In genomic region chr4:184355111-184355604, GRCh38 we compare ENCODE assay signal across 8 cellular contexts.
A peak's percentile ranks its signal among the peaks of the same experiment; 100 is the strongest.
DNase-seq lines count a peak whose midpoint lies in the region; ATAC-seq and TF ChIP-seq lines count a peak whose summit lies in the region.

No MANE protein-coding gene starts in this region.

- no peaks in the 10 kb centered on the region for H4K20me1 ChIP-seq in DND-41 (ENCODE audit: insufficient read depth, low read length)
- no peaks in the 10 kb centered on the region for H4K20me1 ChIP-seq in H9 (ENCODE audit: control insufficient read depth, insufficient read depth, insufficient read length)

- no peak overlapping the region for H3K4ac ChIP-seq in H9 (ENCODE audit: low read depth, low read length)

- no peak overlapping the region for H4K8ac ChIP-seq in H9 (replicated peaks; ENCODE audit: insufficient read length, low read depth, low read length)

- H3K27me3 Mint-ChIP-seq in H9 (ENCODE audit: low read depth) (no peaks in the 10 kb centered on the region; the same call in 1 of the 2 replicates), endodermal cell (ENCODE audit: insufficient read depth) (no peaks in the 10 kb centered on the region)

- no peak overlapping the region for H2BK120ac ChIP-seq in H9 (ENCODE audit: low read depth, low read length, poor library complexity, severe bottlenecking)

- no peak overlapping the region for H2AFZ ChIP-seq in DND-41 (ENCODE audit: low read depth, low read length)
- no peak overlapping the region for H2AFZ ChIP-seq in H9 (ENCODE audit: low read length)

- H2BK5ac ChIP-seq in H9 (ENCODE audit: insufficient read length, low read length): no peak overlapping the region

- H3K9me3 ChIP-seq in DND-41 (ENCODE audit: insufficient read depth, low read length, severe bottlenecking): no peaks in the 10 kb centered on the region
- no peaks in the 10 kb centered on the region for H3K9me3 ChIP-seq in H9 (ENCODE audit: control insufficient read depth, low read depth, low read length)
- no peaks in the 10 kb centered on the region for H3K9me3 ChIP-seq in RWPE2 (ENCODE audit: severe bottlenecking)
- H3K9me3 ChIP-seq in endodermal cell (ENCODE audit: control insufficient read depth, low read length): peaks cover 6% of the 10 kb centered on the region
- H3K9me3 ChIP-seq in mucosa of rectum (ENCODE audit: control insufficient read depth in 2 of 2, low read length in 2 of 2): no peaks in the 10 kb centered on the region

- H3K4me1 ChIP-seq in DND-41 (ENCODE audit: insufficient read depth, low read length) (peaks cover 12% of the 10 kb centered on the region), H9 (ENCODE audit: insufficient read depth, low read length) (no peaks in the 10 kb centered on the region), RWPE2 (ENCODE audit: insufficient read depth, poor library complexity, severe bottlenecking) (peaks cover 8% of the 10 kb centered on the region), endodermal cell (ENCODE audit: control insufficient read depth, insufficient read depth, low read length) (no peaks in the 10 kb centered on the region), mucosa of rectum (ENCODE audit: control insufficient read depth in 2 of 2, insufficient read depth in 2 of 2, low read length in 2 of 2) (peaks cover 2 to 11% of the 10 kb centered on the region in 2 donors)

- no peaks in the 10 kb centered on the region for H3K23me2 ChIP-seq in H9 (ENCODE audit: insufficient read length, low read depth, low read length, poor library complexity, severe bottlenecking)

- ATAC-seq in DND-41 (ENCODE audit: insufficient read depth, low read depth): peak; percentile 79
- peak; percentile 83 for ATAC-seq in RWPE2 (ENCODE audit: low read depth)

- H3K27ac ChIP-seq in DND-41 (ENCODE audit: low read length) (no peak overlapping the region), H9 (ENCODE audit: insufficient read length, low read depth, low read length) (no peak overlapping the region), RWPE2 (ENCODE audit: poor library complexity, severe bottlenecking) (peak overlapping the region; percentile 47), endodermal cell (ENCODE audit: low read depth, low read length) (no peak overlapping the region), mucosa of rectum (ENCODE audit: low read depth in 2 of 2, low read length in 2 of 2) (peak overlapping the region; percentile 24 to 69)

- H4K91ac ChIP-seq in H9 (ENCODE audit: insufficient read length, low read depth, low read length): no peak overlapping the region

- H2BK20ac ChIP-seq in H9 (ENCODE audit: low read depth, low read length, poor library complexity, severe bottlenecking): no peak overlapping the region

- H3K14ac ChIP-seq in H9 (ENCODE audit: insufficient read depth, low read length): peak overlapping the region; percentile 34; the same call in 1 of the 2 replicates

- no peak overlapping the region for H3K4me3 Mint-ChIP-seq in H9
- H3K4me3 Mint-ChIP-seq in endodermal cell: no peak overlapping the region

- no peak overlapping the region for H4K5ac ChIP-seq in H9 (ENCODE audit: insufficient read length, low read depth, low read length)

- no peak overlapping the region for H2BK15ac ChIP-seq in H9 (ENCODE audit: low read depth, low read length)

- peaks cover 13 to 16% of the 10 kb centered on the region in 2 experiments for H3K4me1 Mint-ChIP-seq in H9
- peaks cover 5% of the 10 kb centered on the region for H3K4me1 Mint-ChIP-seq in endodermal cell

- H3K56ac ChIP-seq in H9 (ENCODE audit: insufficient read length, low read depth, low read length): no peak overlapping the region

- no peak overlapping the region for H2AK5ac ChIP-seq in H9 (ENCODE audit: insufficient read length, low read length)

- H3K79me2 ChIP-seq in DND-41 (ENCODE audit: insufficient read depth, low read length): no peaks in the 10 kb centered on the region
- no peaks in the 10 kb centered on the region for H3K79me2 ChIP-seq in H9 (ENCODE audit: insufficient read depth, low read length)

- H3K36me3 ChIP-seq in DND-41 (ENCODE audit: insufficient read depth, low read length) (no peaks in the 10 kb centered on the region), RWPE2 (ENCODE audit: low read depth) (no peaks in the 10 kb centered on the region), endodermal cell (ENCODE audit: control insufficient read depth, insufficient read depth, low read length) (no peaks in the 10 kb centered on the region), mucosa of rectum (ENCODE audit: control insufficient read depth in 2 of 2, insufficient read depth in 2 of 2, low read length in 2 of 2) (no peaks in the 10 kb centered on the region)

- no peaks in the 10 kb centered on the region for H3K79me1 ChIP-seq in H9 (ENCODE audit: insufficient read depth, low read depth, low read length, poor library complexity, severe bottlenecking)

- H2BK12ac ChIP-seq in H9 (ENCODE audit: insufficient read length, low read depth, low read length): no peak overlapping the region

- no CpG with 5 or more reads among the region's 2 CpGs for WGBS in H9 (ENCODE audit: extremely low coverage, insufficient read length, low lambda C conversion rate)
- 89 to 91% methylated on average over 1 to 2 of the region's 2 CpGs for WGBS in endodermal cell (ENCODE audit: insufficient coverage in 1 of 2, insufficient read length in 1 of 2), 2 experiments

- TF ChIP-seq CTCF in DND-41 (IDR thresholded peaks at IDR 0.05; ENCODE audit: borderline replicate concordance, extremely low read depth, low read length, poor library complexity, severe bottlenecking) (no peak), H9 (conservative IDR thresholded peaks at IDR 0.05) (no peak), RWPE2 (IDR thresholded peaks at IDR 0.05; ENCODE audit: poor library complexity, severe bottlenecking) (no peak), endodermal cell (conservative IDR thresholded peaks at IDR 0.05) (no peak)

- H3K9me3 Mint-ChIP-seq in H9: peaks cover 0 to 5% of the 10 kb centered on the region in 2 experiments; a peak in 2 of 5 replicates
- H3K9me3 Mint-ChIP-seq in endodermal cell: peaks cover 8% of the 10 kb centered on the region

- H3K18ac ChIP-seq in H9 (ENCODE audit: insufficient read length, low read depth, low read length): no peak overlapping the region

- peaks cover 0 to 8% (median 0%) of the 10 kb centered on the region in 3 experiments; a peak in 1 of 7 replicates for H3K36me3 Mint-ChIP-seq in H9 (ENCODE audit: insufficient read depth in 1 of 3, low read depth in 3 of 3)
- H3K36me3 Mint-ChIP-seq in endodermal cell (ENCODE audit: low read depth): no peaks in the 10 kb centered on the region

- H3K27ac Mint-ChIP-seq in H9: no peak overlapping the region
- H3K27ac Mint-ChIP-seq in endodermal cell: no peak overlapping the region

- H3K23ac ChIP-seq in H9 (ENCODE audit: insufficient read length, low read depth, low read length): no peak overlapping the region

- H3K27me3 ChIP-seq in DND-41 (ENCODE audit: insufficient read depth, low read length, poor library complexity): no peaks in the 10 kb centered on the region
- no peaks in the 10 kb centered on the region for H3K27me3 ChIP-seq in H9 (ENCODE audit: insufficient read depth, low read length)
- no peaks in the 10 kb centered on the region for H3K27me3 ChIP-seq in RWPE2 (ENCODE audit: insufficient read depth, poor library complexity, severe bottlenecking)
- no peaks in the 10 kb centered on the region for H3K27me3 ChIP-seq in endodermal cell (ENCODE audit: control insufficient read depth, insufficient read depth, low read length, poor library complexity, severe bottlenecking)
- H3K27me3 ChIP-seq in mucosa of rectum (ENCODE audit: control insufficient read depth in 2 of 2, insufficient read depth in 2 of 2, low read length in 2 of 2): no peaks in the 10 kb centered on the region

- no peak overlapping the region for H3K4me3 ChIP-seq in DND-41 (ENCODE audit: low read depth in 1 of 2, low read length in 2 of 2)
- H3K4me3 ChIP-seq in RWPE2 (ENCODE audit: severe bottlenecking): no peak overlapping the region
- no peak overlapping the region for H3K4me3 ChIP-seq in endodermal cell (ENCODE audit: low read length)
- no peak overlapping the region for H3K4me3 ChIP-seq in mucosa of rectum (ENCODE audit: low read length in 2 of 2)

- H3K4me2 ChIP-seq in DND-41 (ENCODE audit: insufficient read depth, low read length): no peak overlapping the region
- H3K4me2 ChIP-seq in H9 (ENCODE audit: insufficient read depth, insufficient read length, low read length): no peak overlapping the region

- DNase-seq in DND-41: peak; percentile 53
- DNase-seq in H9: peak; percentile 19
- no peak for DNase-seq in RWPE2 (ENCODE audit: low spot score)
- peak; percentile 38 for DNase-seq in endodermal cell
- no peak for DNase-seq in NCI-H1694 (lab: John Stamatoyannopoulos, UW)
- no peak for DNase-seq in NCI-H187 (lab: John Stamatoyannopoulos, UW)
- DNase-seq in germinal center (ENCODE audit: low spot score): no peak

- no peak overlapping the region for H3K9ac ChIP-seq in DND-41 (ENCODE audit: low read depth, low read length)
- no peak overlapping the region for H3K9ac ChIP-seq in H9 (ENCODE audit: extremely low read depth, insufficient read length, low read length)
- no peak overlapping the region for H3K9ac ChIP-seq in endodermal cell (ENCODE audit: extremely low read depth, low read length, poor library complexity, severe bottlenecking)
- peak overlapping the region in 1 of 2 donors; percentile 17 for H3K9ac ChIP-seq in mucosa of rectum (ENCODE audit: low read depth in 1 of 2, low read length in 2 of 2)

- H3T11ph ChIP-seq in H9 (ENCODE audit: low read length): no peak overlapping the region

Comparison
In these comparisons a context has a peak if more than half of its experiments do, and no peak if none do; other contexts are left out.
1. DNase-seq: peak in DND-41 (single experiment), H9 (single experiment) and endodermal cell (single experiment); none in RWPE2 (single experiment), NCI-H1694 (single experiment), NCI-H187 (0 of 2) and germinal center (single experiment).
2. H3K27ac ChIP-seq: peak in RWPE2 (single experiment) and mucosa of rectum (2 of 2); none in DND-41 (single experiment), H9 (single experiment) and endodermal cell (single experiment).